ENCODE assay signal across 14 cellular contexts in the genomic region with DNA sequence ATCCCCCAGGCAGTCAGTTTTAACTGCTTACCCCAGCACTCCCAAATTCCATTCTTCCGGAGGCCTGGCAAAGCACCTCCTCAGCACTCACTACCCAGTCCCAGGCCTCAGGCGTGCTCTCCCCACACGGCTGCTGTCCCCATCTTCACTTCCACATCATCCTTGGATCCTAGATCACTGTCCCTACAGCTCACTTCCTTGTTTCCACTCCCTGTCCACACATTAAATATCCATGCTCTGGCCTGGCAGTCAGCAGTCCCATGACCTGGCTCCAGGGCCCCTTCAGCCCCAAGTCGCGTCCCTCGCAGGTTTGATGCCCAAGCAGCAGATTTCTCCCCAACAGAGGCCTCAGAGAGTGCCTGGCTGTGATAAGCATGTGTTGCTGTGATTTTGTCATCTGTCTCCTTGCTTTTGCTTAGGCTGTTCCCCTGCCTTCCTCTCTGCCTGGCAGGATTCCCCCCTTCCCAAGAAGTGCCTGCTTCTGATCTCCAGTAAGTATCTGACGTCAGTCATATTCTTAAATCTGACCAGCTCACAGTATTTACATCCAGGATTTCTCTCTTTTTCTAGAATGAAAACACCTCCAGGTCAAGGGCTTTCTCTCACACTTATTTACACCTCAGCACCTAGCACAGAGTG.
DNase-seq lines count a peak whose midpoint lies in the region; ATAC-seq and TF ChIP-seq lines count a peak whose summit lies in the region.
"Had no signal": no experiment of that assay in that cellular context is flagged by ENCODE, and none has a peak within 500 bp of the region (broad histone marks: within the 10 kb centered on the region; RNA-seq: fewer than 3 reads in every experiment).

No MANE protein-coding gene starts in this region.

- H3K4me3 ChIP-seq in ascending aorta: no peak overlapping the region
- no peak overlapping the region for H3K4me3 ChIP-seq in left lung
- no peak overlapping the region for H3K4me3 ChIP-seq in smooth muscle cell

- H2AFZ ChIP-seq in smooth muscle cell (ENCODE audit: low read depth): peak overlapping the region; percentile 55

- H3K9me3 ChIP-seq in ascending aorta: no peaks in the 10 kb centered on the region
- no peaks in the 10 kb centered on the region for H3K9me3 ChIP-seq in left lung
- H3K9me3 ChIP-seq in smooth muscle cell (replicated peaks; ENCODE audit: low read depth): no peaks in the 10 kb centered on the region
- H3K9me3 ChIP-seq: SK-N-SH had no signal

- H3K27ac ChIP-seq in ascending aorta (peak overlapping the region; percentile 60 to 66), left lung (peak overlapping the region; percentile 8 to 45), smooth muscle cell (ENCODE audit: low read depth) (peak overlapping the region; percentile 98)

- H3K4me2 ChIP-seq in smooth muscle cell: peak overlapping the region; percentile 28
- H3K4me2 ChIP-seq: SK-N-SH had no signal

- ATAC-seq in left lung (no peak), GM21381 (IDR thresholded peaks at IDR 0.05; ENCODE audit: unreplicated experiment) (no peak)

- H3K4me1 ChIP-seq in ascending aorta: peaks cover 28 to 63% of the 10 kb centered on the region in 2 donors
- peaks cover 29 to 71% of the 10 kb centered on the region in 2 donors for H3K4me1 ChIP-seq in left lung
- H3K4me1 ChIP-seq in smooth muscle cell (ENCODE audit: low read depth): peaks cover 41% of the 10 kb centered on the region

- intact Hi-C loops in ascending aorta (cut with DNase I): no loop called here
- intact Hi-C loops in left lung (cut with DNase I): no loop called here

- 34% methylated on average over 7 of the region's 7 CpGs for WGBS in smooth muscle cell (ENCODE audit: low lambda C conversion rate)

- TF ChIP-seq CTCF in ascending aorta (IDR thresholded peaks at IDR 0.05) (no peak), left lung (IDR thresholded peaks at IDR 0.05) (no peak), smooth muscle cell (IDR thresholded peaks at IDR 0.05; ENCODE audit: borderline replicate concordance, insufficient read depth, poor library complexity, severe bottlenecking) (no peak)

- H3K27me3 ChIP-seq in ascending aorta (no peaks in the 10 kb centered on the region), left lung (no peaks in the 10 kb centered on the region), smooth muscle cell (ENCODE audit: low read depth) (no peaks in the 10 kb centered on the region)

- no peaks in the 10 kb centered on the region for H3K36me3 ChIP-seq in ascending aorta
- no peaks in the 10 kb centered on the region for H3K36me3 ChIP-seq in left lung
- no peaks in the 10 kb centered on the region for H3K36me3 ChIP-seq in smooth muscle cell (ENCODE audit: low read depth)

- no peaks in the 10 kb centered on the region for H4K20me1 ChIP-seq in smooth muscle cell (ENCODE audit: low read depth)

- peaks cover 12% of the 10 kb centered on the region for H3F3A ChIP-seq in smooth muscle cell (ENCODE audit: low read depth)

- no peaks in the 10 kb centered on the region for H3K79me2 ChIP-seq in smooth muscle cell (ENCODE audit: low read depth)

- no peak overlapping the region for H3K9ac ChIP-seq in smooth muscle cell (ENCODE audit: low read depth)
- H3K9ac ChIP-seq: SK-N-SH had no signal

- DNase-seq in CD1c-positive myeloid dendritic cell (ENCODE audit: extremely low spot score) (peak; percentile 24), ascending aorta (ENCODE audit: low spot score in 2 of 2) (peak in 1 of 2 donors; percentile 62), left lung (peak in 1 of 2 donors; percentile 54), smooth muscle cell (lab: John Stamatoyannopoulos, UW; ENCODE audit: unreplicated experiment) (no peak), NCI-H69 (lab: John Stamatoyannopoulos, UW) (no peak), SIG-M5 (lab: John Stamatoyannopoulos, UW) (no peak), GDM1 (lab: John Stamatoyannopoulos, UW) (no peak)
- DNase-seq: amniotic stem cell, DND-41, endodermal cell, mesendoderm, NCI-H146, SK-N-SH had no signal

Comparison
In these comparisons a context has a peak if more than half of its experiments do, and no peak if none do; other contexts are left out.
1. H3K27ac ChIP-seq: peak in every context shown above with its lines; median percentile 98 in smooth muscle cell; 63 in ascending aorta; 26 in left lung.